Comparison of ENCODE assay signal across 35 cellular contexts in the genomic region with DNA sequence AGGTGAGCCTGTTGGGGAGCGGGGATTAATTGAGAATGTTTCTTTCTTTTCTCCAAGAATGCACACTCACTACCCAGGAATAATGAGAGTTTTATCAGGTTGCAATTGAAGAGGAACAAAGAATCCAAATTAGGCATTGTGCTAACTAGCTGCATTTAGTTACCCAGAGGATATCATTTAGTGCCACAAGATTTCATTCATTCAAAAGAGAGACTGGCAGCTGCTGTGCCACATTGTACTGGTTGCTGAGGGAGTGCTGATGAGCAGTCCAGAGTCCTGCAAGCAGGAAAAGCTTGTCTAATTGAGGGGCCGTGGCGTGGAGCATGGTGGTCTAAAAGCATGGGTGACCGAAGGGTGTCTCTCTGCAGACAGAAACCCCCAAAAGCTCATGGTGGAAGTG.
"Had no signal": no experiment of that assay in that cellular context is flagged by ENCODE, and none has a peak within 500 bp of the region (broad histone marks: within the 10 kb centered on the region; RNA-seq: fewer than 3 reads in every experiment).

No MANE protein-coding gene starts in this region.

- DNase-seq: activated B cell treated with CpG ODN at 0.5 μM for 24 hours; activated CD4-positive, alpha-beta memory T cell treated with anti-CD3 and anti-CD28 coated beads, Interleukin-2, amount 10 ng/mL, durations not matched to agents 7 days and 5 days; activated CD4-positive, alpha-beta T cell treated with anti-CD3 and anti-CD28 coated beads for 1 hour; activated CD4-positive, alpha-beta T cell treated with anti-CD3 and anti-CD28 coated beads for 36 hours; activated CD4-positive, alpha-beta T cell treated with anti-CD3 and anti-CD28 coated beads for 48 hours; activated CD4-positive, alpha-beta T cell treated with anti-CD3 and anti-CD28 coated beads, Interleukin-2, amount 10 ng/mL, durations not matched to agents 7 days and 5 days; activated CD4-positive, alpha-beta T cell treated with anti-CD3 and anti-CD28 coated beads, Interleukin-2, amount 50 U/mL, for 48 hours; activated CD8-positive, alpha-beta memory T cell treated with anti-CD3 and anti-CD28 coated beads for 24 hours; activated CD8-positive, alpha-beta memory T cell treated with anti-CD3 and anti-CD28 coated beads, Interleukin-2, amount 10 ng/mL, durations not matched to agents 7 days and 5 days; activated CD8-positive, alpha-beta memory T cell treated with anti-CD3 and anti-CD28 coated beads, Interleukin-2, amount 50 U/mL, for 48 hours; activated CD8-positive, alpha-beta T cell treated with anti-CD3 and anti-CD28 coated beads, Interleukin-2, amount 10 ng/mL, durations not matched to agents 7 days and 5 days; activated effector memory CD4-positive, alpha-beta T cell treated with Interleukin-2 at 50 U/mL for 16 hours; activated gamma-delta T cell; activated naive CD4-positive, alpha-beta T cell treated with anti-CD3 and anti-CD28 coated beads, Interleukin-2, amount 10 ng/mL, durations not matched to agents 7 days and 5 days; activated naive CD4-positive, alpha-beta T cell treated with Interleukin-2 at 50 U/mL for 16 hours; activated naive CD8-positive, alpha-beta T cell treated with anti-CD3 and anti-CD28 coated beads, Interleukin-2, amount 10 ng/mL, durations not matched to agents 7 days and 5 days; activated naive CD8-positive, alpha-beta T cell treated with anti-CD3 and anti-CD28 coated beads, Interleukin-2, amount 50 U/mL, for 24 hours; activated T-cell treated with anti-CD3 and anti-CD28 coated beads, Interleukin-2, amount 50 U/mL, for 24 hours; activated T-cell treated with anti-CD3 and anti-CD28 coated beads, Interleukin-2, amount 50 U/mL, for 48 hours; adrenal gland; amniotic stem cell; aorta; body of pancreas; brain microvascular endothelial cell; central memory CD4-positive, alpha-beta T cell; T-helper 1 cell; T-helper 2 cell; T-helper 9 cell had no signal

- H3K36me3 ChIP-seq: adrenal gland, brain microvascular endothelial cell, breast epithelium had no signal

- H3K27ac Mint-ChIP-seq: activated B cell treated with CpG ODN at 0.5 μM for 24 hours; activated CD4-positive, alpha-beta memory T cell treated with anti-CD3 and anti-CD28 coated beads, Interleukin-2, amount 10 ng/mL, durations not matched to agents 7 days and 5 days; activated CD4-positive, alpha-beta T cell treated with anti-CD3 and anti-CD28 coated beads for 36 hours; activated CD4-positive, alpha-beta T cell treated with anti-CD3 and anti-CD28 coated beads, Interleukin-2, amount 10 ng/mL, durations not matched to agents 7 days and 5 days; activated CD8-positive, alpha-beta memory T cell treated with anti-CD3 and anti-CD28 coated beads, Interleukin-2, amount 10 ng/mL, durations not matched to agents 7 days and 5 days; activated CD8-positive, alpha-beta T cell treated with anti-CD3 and anti-CD28 coated beads, Interleukin-2, amount 10 ng/mL, durations not matched to agents 7 days and 5 days; activated naive CD4-positive, alpha-beta T cell treated with anti-CD3 and anti-CD28 coated beads, Interleukin-2, amount 10 ng/mL, durations not matched to agents 7 days and 5 days; activated naive CD4-positive, alpha-beta T cell treated with anti-CD3 and anti-CD28 coated beads, Interleukin-2, amount 50 U/mL, for 24 hours; activated naive CD8-positive, alpha-beta T cell; activated naive CD8-positive, alpha-beta T cell treated with anti-CD3 and anti-CD28 coated beads, Interleukin-2, amount 10 ng/mL, durations not matched to agents 7 days and 5 days; activated naive CD8-positive, alpha-beta T cell treated with anti-CD3 and anti-CD28 coated beads, Interleukin-2, amount 50 U/mL, for 24 hours; activated T-cell treated with anti-CD3 and anti-CD28 coated beads, Interleukin-2, amount 50 U/mL, for 24 hours; activated T-helper 2 cell treated with anti-CD3 and anti-CD28 coated beads, Interferon-gamma antibody, Interleukin-2, Interleukin-4, amounts not matched to agents 10 μg/mL and 5 μg/mL and 100 μg/mL, durations not matched to agents 14 hours and 24 hours and 36 hours; T-helper 1 cell treated with Interleukin-12 subunit alpha and Interleukin-12 subunit beta and Interleukin-4 antibody, amounts not matched to agents 30 μg/mL and 1 μg/mL, for 36 hours; T-helper 2 cell treated with Interferon-gamma antibody and Interleukin-4, amounts not matched to agents 5 μg/mL and 100 μg/mL, for 36 hours had no signal

- H3K27me3 ChIP-seq: adrenal gland, body of pancreas, brain microvascular endothelial cell, breast epithelium had no signal

- H3K4me3 Mint-ChIP-seq: activated B cell treated with CpG ODN at 0.5 μM for 24 hours; activated CD4-positive, alpha-beta memory T cell treated with anti-CD3 and anti-CD28 coated beads, Interleukin-2, amount 10 ng/mL, durations not matched to agents 7 days and 5 days; activated CD4-positive, alpha-beta T cell treated with anti-CD3 and anti-CD28 coated beads for 36 hours; activated CD4-positive, alpha-beta T cell treated with anti-CD3 and anti-CD28 coated beads, Interleukin-2, amount 10 ng/mL, durations not matched to agents 7 days and 5 days; activated CD8-positive, alpha-beta memory T cell treated with anti-CD3 and anti-CD28 coated beads, Interleukin-2, amount 10 ng/mL, durations not matched to agents 7 days and 5 days; activated CD8-positive, alpha-beta T cell treated with anti-CD3 and anti-CD28 coated beads, Interleukin-2, amount 10 ng/mL, durations not matched to agents 7 days and 5 days; activated naive CD4-positive, alpha-beta T cell treated with anti-CD3 and anti-CD28 coated beads, Interleukin-2, amount 10 ng/mL, durations not matched to agents 7 days and 5 days; activated naive CD4-positive, alpha-beta T cell treated with anti-CD3 and anti-CD28 coated beads, Interleukin-2, amount 50 U/mL, for 24 hours; activated naive CD8-positive, alpha-beta T cell; activated naive CD8-positive, alpha-beta T cell treated with anti-CD3 and anti-CD28 coated beads, Interleukin-2, amount 10 ng/mL, durations not matched to agents 7 days and 5 days; activated naive CD8-positive, alpha-beta T cell treated with anti-CD3 and anti-CD28 coated beads, Interleukin-2, amount 50 U/mL, for 24 hours; activated T-cell treated with anti-CD3 and anti-CD28 coated beads, Interleukin-2, amount 50 U/mL, for 24 hours; T-helper 1 cell treated with Interleukin-12 subunit alpha and Interleukin-12 subunit beta and Interleukin-4 antibody, amounts not matched to agents 30 μg/mL and 1 μg/mL, for 36 hours; T-helper 2 cell treated with Interferon-gamma antibody and Interleukin-4, amounts not matched to agents 5 μg/mL and 100 μg/mL, for 36 hours had no signal

- H3K9me3 ChIP-seq: adrenal gland, body of pancreas, breast epithelium had no signal

- H3K9me3 Mint-ChIP-seq: activated B cell treated with CpG ODN at 0.5 μM for 24 hours; activated CD4-positive, alpha-beta memory T cell treated with anti-CD3 and anti-CD28 coated beads, Interleukin-2, amount 10 ng/mL, durations not matched to agents 7 days and 5 days; activated CD4-positive, alpha-beta T cell treated with anti-CD3 and anti-CD28 coated beads, Interleukin-2, amount 10 ng/mL, durations not matched to agents 7 days and 5 days; activated naive CD4-positive, alpha-beta T cell treated with anti-CD3 and anti-CD28 coated beads, Interleukin-2, amount 10 ng/mL, durations not matched to agents 7 days and 5 days; activated naive CD4-positive, alpha-beta T cell treated with anti-CD3 and anti-CD28 coated beads, Interleukin-2, amount 50 U/mL, for 24 hours; activated naive CD8-positive, alpha-beta T cell treated with anti-CD3 and anti-CD28 coated beads, Interleukin-2, amount 10 ng/mL, durations not matched to agents 7 days and 5 days; activated naive CD8-positive, alpha-beta T cell treated with anti-CD3 and anti-CD28 coated beads, Interleukin-2, amount 50 U/mL, for 24 hours; activated T-cell treated with anti-CD3 and anti-CD28 coated beads, Interleukin-2, amount 50 U/mL, for 24 hours; activated T-helper 2 cell treated with anti-CD3 and anti-CD28 coated beads, Interferon-gamma antibody, Interleukin-2, Interleukin-4, amounts not matched to agents 10 μg/mL and 5 μg/mL and 100 μg/mL, durations not matched to agents 14 hours and 24 hours and 36 hours; T-helper 1 cell treated with Interleukin-12 subunit alpha and Interleukin-12 subunit beta and Interleukin-4 antibody, amounts not matched to agents 30 μg/mL and 1 μg/mL, for 36 hours; T-helper 2 cell treated with Interferon-gamma antibody and Interleukin-4, amounts not matched to agents 5 μg/mL and 100 μg/mL, for 36 hours had no signal

- H3K27me3 Mint-ChIP-seq: activated B cell treated with CpG ODN at 0.5 μM for 24 hours; activated CD4-positive, alpha-beta memory T cell treated with anti-CD3 and anti-CD28 coated beads, Interleukin-2, amount 10 ng/mL, durations not matched to agents 7 days and 5 days; activated CD4-positive, alpha-beta T cell treated with anti-CD3 and anti-CD28 coated beads for 36 hours; activated CD4-positive, alpha-beta T cell treated with anti-CD3 and anti-CD28 coated beads, Interleukin-2, amount 10 ng/mL, durations not matched to agents 7 days and 5 days; activated CD8-positive, alpha-beta memory T cell treated with anti-CD3 and anti-CD28 coated beads, Interleukin-2, amount 10 ng/mL, durations not matched to agents 7 days and 5 days; activated naive CD4-positive, alpha-beta T cell treated with anti-CD3 and anti-CD28 coated beads, Interleukin-2, amount 10 ng/mL, durations not matched to agents 7 days and 5 days; activated naive CD4-positive, alpha-beta T cell treated with anti-CD3 and anti-CD28 coated beads, Interleukin-2, amount 50 U/mL, for 24 hours; activated naive CD8-positive, alpha-beta T cell; activated naive CD8-positive, alpha-beta T cell treated with anti-CD3 and anti-CD28 coated beads, Interleukin-2, amount 50 U/mL, for 24 hours; activated T-cell treated with anti-CD3 and anti-CD28 coated beads, Interleukin-2, amount 50 U/mL, for 24 hours had no signal

- H3K36me3 Mint-ChIP-seq: activated CD8-positive, alpha-beta memory T cell treated with anti-CD3 and anti-CD28 coated beads, Interleukin-2, amount 10 ng/mL, durations not matched to agents 7 days and 5 days; activated naive CD4-positive, alpha-beta T cell treated with anti-CD3 and anti-CD28 coated beads, Interleukin-2, amount 10 ng/mL, durations not matched to agents 7 days and 5 days; activated naive CD4-positive, alpha-beta T cell treated with anti-CD3 and anti-CD28 coated beads, Interleukin-2, amount 50 U/mL, for 24 hours; activated naive CD8-positive, alpha-beta T cell; activated naive CD8-positive, alpha-beta T cell treated with anti-CD3 and anti-CD28 coated beads, Interleukin-2, amount 10 ng/mL, durations not matched to agents 7 days and 5 days had no signal

- ATAC-seq: activated CD4-positive, alpha-beta T cell treated with anti-CD3 and anti-CD28 coated beads for 36 hours; activated CD8-positive, alpha-beta memory T cell treated with anti-CD3 and anti-CD28 coated beads, Interleukin-2, amount 10 ng/mL, durations not matched to agents 7 days and 5 days; activated CD8-positive, alpha-beta T cell treated with anti-CD3 and anti-CD28 coated beads, Interleukin-2, amount 10 ng/mL, durations not matched to agents 7 days and 5 days; activated naive CD8-positive, alpha-beta T cell treated with anti-CD3 and anti-CD28 coated beads, Interleukin-2, amount 50 U/mL, for 24 hours; body of pancreas had no signal

- H3K4me3 ChIP-seq: adrenal gland, body of pancreas, breast epithelium had no signal

- H3K4me1 Mint-ChIP-seq: activated B cell treated with CpG ODN at 0.5 μM for 24 hours; activated CD4-positive, alpha-beta memory T cell treated with anti-CD3 and anti-CD28 coated beads, Interleukin-2, amount 10 ng/mL, durations not matched to agents 7 days and 5 days; activated CD4-positive, alpha-beta T cell treated with anti-CD3 and anti-CD28 coated beads for 36 hours; activated CD4-positive, alpha-beta T cell treated with anti-CD3 and anti-CD28 coated beads, Interleukin-2, amount 10 ng/mL, durations not matched to agents 7 days and 5 days; activated CD8-positive, alpha-beta memory T cell treated with anti-CD3 and anti-CD28 coated beads, Interleukin-2, amount 10 ng/mL, durations not matched to agents 7 days and 5 days; activated naive CD4-positive, alpha-beta T cell treated with anti-CD3 and anti-CD28 coated beads, Interleukin-2, amount 10 ng/mL, durations not matched to agents 7 days and 5 days; activated naive CD4-positive, alpha-beta T cell treated with anti-CD3 and anti-CD28 coated beads, Interleukin-2, amount 50 U/mL, for 24 hours; activated naive CD8-positive, alpha-beta T cell treated with anti-CD3 and anti-CD28 coated beads, Interleukin-2, amount 10 ng/mL, durations not matched to agents 7 days and 5 days; activated naive CD8-positive, alpha-beta T cell treated with anti-CD3 and anti-CD28 coated beads, Interleukin-2, amount 50 U/mL, for 24 hours had no signal

- H3K4me1 ChIP-seq: breast epithelium had no signal

- H3K27ac ChIP-seq: body of pancreas, brain microvascular endothelial cell, breast epithelium, VCaP had no signal
